14 cellular contexts compared by ENCODE assay signal in the genomic region with DNA sequence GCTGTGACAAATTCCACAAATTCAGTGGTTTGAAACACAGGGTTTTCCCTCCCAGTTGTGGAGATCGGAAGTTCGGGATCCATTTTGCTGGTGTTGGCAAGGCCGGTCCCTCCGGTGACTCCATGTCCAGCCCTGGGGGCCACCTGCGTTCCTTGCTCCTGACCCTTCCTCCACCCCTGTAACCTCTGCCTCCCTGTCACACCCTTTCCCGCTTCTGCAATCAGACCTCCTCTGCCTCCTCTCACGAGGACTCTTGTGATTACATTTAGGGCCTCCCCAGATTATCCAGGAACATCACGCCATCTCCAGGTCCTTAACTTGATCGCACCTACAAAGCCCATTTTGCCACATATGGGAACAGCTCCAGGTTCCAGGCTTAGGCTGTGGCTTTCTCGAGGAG. TPM values are rescaled to one million over a fixed set of nuclear protein-coding genes. Genes with fewer than 3 reads are reported as not detected.
DNase-seq lines count a peak whose midpoint lies in the region; ATAC-seq and TF ChIP-seq lines count a peak whose summit lies in the region.
"Had no signal": no experiment of that assay in that cellular context is flagged by ENCODE, and none has a peak within 500 bp of the region (broad histone marks: within the 10 kb centered on the region; RNA-seq: fewer than 3 reads in every experiment).

No MANE protein-coding gene starts in this region.

- H3K9me2 ChIP-seq in HCT116 (ENCODE audit: insufficient read depth): no peaks in the 10 kb centered on the region
- no peaks in the 10 kb centered on the region for H3K9me2 ChIP-seq in PC-9 (ENCODE audit: insufficient read depth)

- CTCF ChIA-PET in HCT116 (lab: Charles Lee) (no interaction called here), PC-9 (lab: Charles Lee) (no interaction called here)

- peak overlapping the region in 4 of 5 experiments; percentile 6 to 42 (median 18) for H3K27ac Mint-ChIP-seq in brain
- no peak overlapping the region for H3K27ac Mint-ChIP-seq in activated naive CD8-positive, alpha-beta T cell treated with anti-CD3 and anti-CD28 coated beads, Interleukin-2, amount 50 U/mL, for 24 hours
- H3K27ac Mint-ChIP-seq: activated naive CD4-positive, alpha-beta T cell treated with anti-CD3 and anti-CD28 coated beads, Interleukin-2, amount 10 ng/mL, durations not matched to agents 7 days and 5 days had no signal

- peaks cover 15% of the 10 kb centered on the region for H3F3A ChIP-seq in PC-9 (ENCODE audit: insufficient read depth, low read depth)

- H4K20me1 ChIP-seq in HCT116 (ENCODE audit: insufficient read depth): no peaks in the 10 kb centered on the region
- H4K20me1 ChIP-seq in PC-9 (ENCODE audit: insufficient read depth): no peaks in the 10 kb centered on the region

- no peaks in the 10 kb centered on the region for H3K27me3 ChIP-seq in HCT116 (ENCODE audit: insufficient read depth, low read length)
- no peaks in the 10 kb centered on the region for H3K27me3 ChIP-seq in right cardiac atrium (ENCODE audit: control insufficient read depth, insufficient read depth)
- no peaks in the 10 kb centered on the region for H3K27me3 ChIP-seq in gastrocnemius medialis
- H3K27me3 ChIP-seq in BE2C: no peaks in the 10 kb centered on the region
- no peaks in the 10 kb centered on the region for H3K27me3 ChIP-seq in PC-9 (ENCODE audit: insufficient read depth, low read depth)
- H3K27me3 ChIP-seq: MG63 had no signal

- no peak overlapping the region for H3K4me3 Mint-ChIP-seq in brain
- H3K4me3 Mint-ChIP-seq in activated naive CD8-positive, alpha-beta T cell treated with anti-CD3 and anti-CD28 coated beads, Interleukin-2, amount 50 U/mL, for 24 hours: no peak overlapping the region
- H3K4me3 Mint-ChIP-seq: activated naive CD4-positive, alpha-beta T cell treated with anti-CD3 and anti-CD28 coated beads, Interleukin-2, amount 10 ng/mL, durations not matched to agents 7 days and 5 days had no signal

- DNase-seq in HCT116 (ENCODE audit: low read depth, low spot score) (no peak), right cardiac atrium (no peak), gastrocnemius medialis (no peak), BE2C (no peak), PC-9 (no peak)
- no peak for DNase-seq in activated naive CD8-positive, alpha-beta T cell treated with anti-CD3 and anti-CD28 coated beads, Interleukin-2, amount 50 U/mL, for 24 hours
- DNase-seq: activated CD4-positive, CD25-positive, alpha-beta regulatory T cell treated with anti-CD3 and anti-CD28 coated beads, Interleukin-2, amount 50 U/mL, for 72 hours; activated naive CD4-positive, alpha-beta T cell treated with anti-CD3 and anti-CD28 coated beads, Interleukin-2, amount 10 ng/mL, durations not matched to agents 7 days and 5 days; MG63; NCI-H2081; stimulated activated CD8-positive, alpha-beta memory T cell treated with anti-CD3 and anti-CD28 coated beads, Interleukin-4, amount 100 ng/mL, for 48 hours had no signal

- H3K36me3 Mint-ChIP-seq in brain: peaks cover 26% of the 10 kb centered on the region
- H3K36me3 Mint-ChIP-seq in activated naive CD8-positive, alpha-beta T cell treated with anti-CD3 and anti-CD28 coated beads, Interleukin-2, amount 50 U/mL, for 24 hours (ENCODE audit: low read depth): no peaks in the 10 kb centered on the region
- H3K36me3 Mint-ChIP-seq: activated naive CD4-positive, alpha-beta T cell treated with anti-CD3 and anti-CD28 coated beads, Interleukin-2, amount 10 ng/mL, durations not matched to agents 7 days and 5 days had no signal

- H3K9me3 ChIP-seq in HCT116 (ENCODE audit: control insufficient read depth in 1 of 2, insufficient read depth in 1 of 2, low read depth in 1 of 2, low read length in 2 of 2): no peaks in the 10 kb centered on the region
- no peaks in the 10 kb centered on the region for H3K9me3 ChIP-seq in right cardiac atrium (ENCODE audit: control insufficient read depth, low read length)
- H3K9me3 ChIP-seq in gastrocnemius medialis: no peaks in the 10 kb centered on the region
- no peaks in the 10 kb centered on the region for H3K9me3 ChIP-seq in BE2C
- no peaks in the 10 kb centered on the region for H3K9me3 ChIP-seq in PC-9 (ENCODE audit: insufficient read depth, low read depth)
- H3K9me3 ChIP-seq: MG63 had no signal

- H2AFZ ChIP-seq in HCT116 (ENCODE audit: low read depth, low read length, poor library complexity, severe bottlenecking): no peak overlapping the region
- H2AFZ ChIP-seq in PC-9: no peak overlapping the region

- peaks cover 65% of the 10 kb centered on the region for H3K4me1 Mint-ChIP-seq in brain
- H3K4me1 Mint-ChIP-seq in activated naive CD8-positive, alpha-beta T cell treated with anti-CD3 and anti-CD28 coated beads, Interleukin-2, amount 50 U/mL, for 24 hours: no peaks in the 10 kb centered on the region
- H3K4me1 Mint-ChIP-seq: activated naive CD4-positive, alpha-beta T cell treated with anti-CD3 and anti-CD28 coated beads, Interleukin-2, amount 10 ng/mL, durations not matched to agents 7 days and 5 days had no signal

- no TSS peak for BruUV-seq in HCT116 (replicated peaks; lab: Mats Ljungman, UMichigan)
- no TSS peak for BruUV-seq in PC-9 (replicated peaks; lab: Mats Ljungman, UMichigan)

- intact Hi-C loops in HCT116 (cut with micrococcal nuclease) (no loop called here), right cardiac atrium (cut with DNase I) (no loop called here), gastrocnemius medialis (cut with DNase I; ENCODE audit: low total_unique reads) (no loop called here), PC-9 (cut with micrococcal nuclease; ENCODE audit: unreplicated experiment) (no loop called here)

- in situ Hi-C loops in gastrocnemius medialis (cut with MboI; ENCODE audit: low sequenced_read_pairs in 4 of 4): loop anchor here in 1 of 4 donors (5.0 kb wide), 1 partner anchor 52 kb away; no protein-coding TSS in a partner anchor

- ATAC-seq in HCT116: no peak
- ATAC-seq in right cardiac atrium: peak; percentile 17 to 40
- ATAC-seq in gastrocnemius medialis: peak; percentile 8 to 25
- ATAC-seq in GM19467 (IDR thresholded peaks at IDR 0.05; ENCODE audit: unreplicated experiment): no peak
- no peak for ATAC-seq in activated naive CD8-positive, alpha-beta T cell treated with anti-CD3 and anti-CD28 coated beads, Interleukin-2, amount 50 U/mL, for 24 hours
- ATAC-seq: Panc1 had no signal

- no peak overlapping the region for H3K9ac ChIP-seq in HCT116 (ENCODE audit: low read length)

- H3K4me3 ChIP-seq in HCT116 (replicated peaks in 1 of 2; ENCODE audit: low read depth in 1 of 2, low read length in 2 of 2) (no peak overlapping the region), right cardiac atrium (ENCODE audit: low read length) (no peak overlapping the region), gastrocnemius medialis (no peak overlapping the region), BE2C (ENCODE audit: low read depth, low read length) (no peak overlapping the region), PC-9 (no peak overlapping the region)
- H3K4me3 ChIP-seq: MG63 had no signal

- POLR2A ChIA-PET in HCT116 (lab: Charles Lee) (no interaction called here), PC-9 (lab: Charles Lee; ENCODE audit: unreplicated experiment) (no interaction called here)

- no peaks in the 10 kb centered on the region for H3K36me3 ChIP-seq in HCT116 (ENCODE audit: control insufficient read depth in 1 of 2, insufficient read depth in 2 of 2, low read length in 2 of 2)
- no peaks in the 10 kb centered on the region for H3K36me3 ChIP-seq in gastrocnemius medialis
- peaks cover 15% of the 10 kb centered on the region for H3K36me3 ChIP-seq in BE2C
- H3K36me3 ChIP-seq in PC-9 (ENCODE audit: low read depth): no peaks in the 10 kb centered on the region

- H3K27ac ChIP-seq in HCT116 (ENCODE audit: low read depth, low read length) (no peak overlapping the region), right cardiac atrium (ENCODE audit: low read length) (peak overlapping the region; percentile 80), gastrocnemius medialis (peak overlapping the region; percentile 65 to 87 (median 76)), PC-9 (no peak overlapping the region)

- TF ChIP-seq RAD21 in HCT116 (IDR thresholded peaks at IDR 0.05; ENCODE audit: low read depth): peak; percentile 36; the same call in 1 of the 2 replicates

- 79% methylated on average over 10 of the region's 10 CpGs for WGBS in right cardiac atrium

- H3K27me3 Mint-ChIP-seq in brain: peaks cover 6% of the 10 kb centered on the region
- no peaks in the 10 kb centered on the region for H3K27me3 Mint-ChIP-seq in activated naive CD8-positive, alpha-beta T cell treated with anti-CD3 and anti-CD28 coated beads, Interleukin-2, amount 50 U/mL, for 24 hours
- H3K27me3 Mint-ChIP-seq: activated naive CD4-positive, alpha-beta T cell treated with anti-CD3 and anti-CD28 coated beads, Interleukin-2, amount 10 ng/mL, durations not matched to agents 7 days and 5 days had no signal

- no peak overlapping the region for H3K4me2 ChIP-seq in HCT116 (ENCODE audit: low read length)
- no peak overlapping the region for H3K4me2 ChIP-seq in PC-9

- H3K79me2 ChIP-seq in HCT116 (ENCODE audit: insufficient read depth, low read length): no peaks in the 10 kb centered on the region
- peaks cover 11% of the 10 kb centered on the region for H3K79me2 ChIP-seq in PC-9 (ENCODE audit: low read depth)

- RAD21 ChIA-PET in HCT116 (lab: Charles Lee; ENCODE audit: low non-redundant PET in 1 of 2, low total read pairs in 2 of 2, uncharacterized antibody in 2 of 2, unreplicated experiment in 2 of 2): no interaction called here

- H3K9me3 Mint-ChIP-seq in brain: no peaks in the 10 kb centered on the region
- H3K9me3 Mint-ChIP-seq in activated naive CD8-positive, alpha-beta T cell treated with anti-CD3 and anti-CD28 coated beads, Interleukin-2, amount 50 U/mL, for 24 hours: no peaks in the 10 kb centered on the region
- H3K9me3 Mint-ChIP-seq: activated naive CD4-positive, alpha-beta T cell treated with anti-CD3 and anti-CD28 coated beads, Interleukin-2, amount 10 ng/mL, durations not matched to agents 7 days and 5 days had no signal

- H3K4me1 ChIP-seq in HCT116 (ENCODE audit: control insufficient read depth in 1 of 2, insufficient read depth in 2 of 2, low read length in 2 of 2) (peaks cover 0 to 6% of the 10 kb centered on the region in 2 experiments; a peak in 1 of 4 replicates), right cardiac atrium (ENCODE audit: control insufficient read depth, insufficient read depth, low read length) (peaks cover 23% of the 10 kb centered on the region), gastrocnemius medialis (peaks cover 38 to 79% of the 10 kb centered on the region in 2 donors), BE2C (peaks cover 6% of the 10 kb centered on the region), PC-9 (replicated peaks; ENCODE audit: insufficient read depth) (peaks cover 27% of the 10 kb centered on the region)

- no peak for TF ChIP-seq CTCF in HCT116 (IDR thresholded peaks at IDR 0.05 in 2 of 3, conservative IDR thresholded peaks at IDR 0.05 in 1 of 3; ENCODE audit: borderline replicate concordance in 1 of 3, insufficient read depth in 1 of 3, low read depth in 2 of 3, low read length in 2 of 3)
- no peak for TF ChIP-seq CTCF in brain (conservative IDR thresholded peaks at IDR 0.05)
- TF ChIP-seq CTCF in gastrocnemius medialis (IDR thresholded peaks at IDR 0.05 in 4 of 5, conservative IDR thresholded peaks at IDR 0.05 in 1 of 5): no peak
- no peak for TF ChIP-seq CTCF in BE2C (IDR thresholded peaks at IDR 0.05; ENCODE audit: low read depth, low read length)
- no peak for TF ChIP-seq CTCF in PC-9 (conservative IDR thresholded peaks at IDR 0.05)

- no peak for TF ChIP-seq POLR2A in HCT116 (IDR thresholded peaks at IDR 0.05; ENCODE audit: borderline replicate concordance, extremely low read depth, insufficient read depth, insufficient read length)
- no peak for TF ChIP-seq POLR2A in gastrocnemius medialis (IDR thresholded peaks at IDR 0.05)

RNA-seq across cellular contexts. Expression of a gene that starts 12.5 kb away (rescaled TPM):
- total RNA-seq in HCT116 (2021; ENCODE audit: unreplicated experiment): 8.5 TPM
- 4.9 and 5.5 TPM in 2 replicates for polyA plus RNA-seq in HCT116 (2012)
- polyA plus RNA-seq in brain (ENCODE audit: insufficient read depth, low read depth, low replicate concordance): 49.1 TPM
- total RNA-seq in right cardiac atrium: 10 to 100 TPM; 53.1 to 80.9 (median 67.9) TPM
- 34.0 TPM for polyA plus RNA-seq in right cardiac atrium
- 10 to 100 TPM; 18.7 to 35.7 (median 27.4) TPM for total RNA-seq in gastrocnemius medialis
- polyA plus RNA-seq in BE2C (2012; ENCODE audit: insufficient read depth, insufficient read length, low read depth): 27.7 TPM
- 18.5 and 20.6 TPM in 2 replicates for total RNA-seq in PC-9 (2021)

RNA-seq across cellular contexts. Expression of a gene that starts 28.1 kb away (rescaled TPM):
- total RNA-seq in HCT116 (2021; ENCODE audit: unreplicated experiment): 0.15 TPM
- 0.05 and 0.08 TPM in 2 replicates for polyA plus RNA-seq in HCT116 (2012)
- not detected for polyA plus RNA-seq in brain (ENCODE audit: insufficient read depth, low read depth, low replicate concordance)
- total RNA-seq in right cardiac atrium: 1 to 10 TPM in 1 of 4 donors, under 1 TPM in 3; 0.31 to 1.0 (median 0.61) TPM
- 0.38 TPM for polyA plus RNA-seq in right cardiac atrium
- 1 to 10 TPM in 1 of 4 donors, under 1 TPM in 3; 0.18 to 5.6 (median 0.58) TPM for total RNA-seq in gastrocnemius medialis
- polyA plus RNA-seq in BE2C (2012; ENCODE audit: insufficient read depth, insufficient read length, low read depth): 2.1 TPM
- total RNA-seq in PC-9 (2021): 0.52 and 0.73 TPM in 2 replicates

Comparison
In these comparisons a context has a peak if more than half of its experiments do, and no peak if none do; other contexts are left out.
1. ATAC-seq: peak in right cardiac atrium (2 of 2) and gastrocnemius medialis (2 of 2); none in HCT116 (single experiment), GM19467 (single experiment) and activated naive CD8-positive, alpha-beta T cell treated with anti-CD3 and anti-CD28 coated beads, Interleukin-2, amount 50 U/mL, for 24 hours (single experiment).
2. H3K27ac ChIP-seq: peak in right cardiac atrium (single experiment) and gastrocnemius medialis (4 of 4); none in HCT116 (single experiment) and PC-9 (single experiment).